8 cellular contexts compared by ENCODE assay signal in the genomic region with DNA sequence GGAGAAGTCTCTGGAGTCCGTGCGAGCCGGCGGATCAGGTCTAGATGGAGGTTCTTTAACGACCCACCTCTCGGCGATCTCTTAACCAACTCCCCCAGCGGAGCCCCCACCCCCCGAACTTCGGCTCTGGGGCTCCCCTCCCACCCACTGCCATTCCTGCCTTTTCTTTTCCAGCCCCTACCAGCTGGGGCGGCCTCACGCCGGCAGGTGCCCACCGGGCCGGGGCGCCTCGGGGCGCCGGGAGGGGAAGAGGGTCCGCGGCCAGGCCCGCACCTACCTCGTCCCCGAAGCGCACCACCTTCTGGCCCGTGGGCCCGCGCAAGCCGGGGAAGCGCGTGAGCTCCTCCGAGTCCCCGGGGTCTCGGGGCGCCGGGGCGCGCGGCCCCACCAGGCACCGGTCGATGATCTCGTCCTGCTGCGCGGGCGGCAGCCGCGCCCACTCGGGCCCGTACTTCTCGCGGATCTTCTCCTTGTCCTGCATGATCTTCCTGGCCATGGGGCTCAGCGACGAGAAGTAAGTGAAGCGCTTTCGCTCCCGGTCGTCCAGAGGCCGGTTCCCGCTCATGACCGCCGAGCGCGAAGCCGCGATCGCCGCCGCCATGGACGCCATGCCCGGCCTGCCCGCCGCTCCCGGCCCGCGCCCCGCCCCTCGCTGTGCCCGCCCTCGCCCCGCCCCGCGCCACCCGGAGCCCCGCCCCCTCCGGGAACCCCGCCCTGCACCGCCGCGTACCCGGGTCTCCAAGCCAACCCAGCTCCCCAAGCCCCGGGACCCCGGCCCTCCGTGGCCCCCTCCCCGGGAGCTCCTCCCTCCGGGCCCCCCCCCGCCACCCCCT. TPM values are rescaled to one million over a fixed set of nuclear protein-coding genes. Genes with fewer than 3 reads are reported as not detected.
DNase-seq lines count a peak whose midpoint lies in the region; ATAC-seq and TF ChIP-seq lines count a peak whose summit lies in the region.

A gene with protein sequence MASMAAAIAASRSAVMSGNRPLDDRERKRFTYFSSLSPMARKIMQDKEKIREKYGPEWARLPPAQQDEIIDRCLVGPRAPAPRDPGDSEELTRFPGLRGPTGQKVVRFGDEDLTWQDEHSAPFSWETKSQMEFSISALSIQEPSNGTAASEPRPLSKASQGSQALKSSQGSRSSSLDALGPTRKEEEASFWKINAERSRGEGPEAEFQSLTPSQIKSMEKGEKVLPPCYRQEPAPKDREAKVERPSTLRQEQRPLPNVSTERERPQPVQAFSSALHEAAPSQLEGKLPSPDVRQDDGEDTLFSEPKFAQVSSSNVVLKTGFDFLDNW (minus strand): TSS at position 619 of the 833 bp plus-strand sequence. CDS start 9 bp downstream, at position 610.

- no peak for TF ChIP-seq EP300 in sigmoid colon (IDR thresholded peaks at IDR 0.05)

- H3K79me2 ChIP-seq in DND-41 (ENCODE audit: insufficient read depth, low read length), result no peaks in the 10 kb centered on the region

- DNase-seq in DND-41 (peak; percentile 75), KBM-7 (peak; percentile 55), T-helper 2 cell (peak; percentile 51 to 68 (median 59)), ascending aorta (ENCODE audit: low spot score in 2 of 2) (peak in 1 of 2 donors; percentile 82), hippocampal formation (lab: John Stamatoyannopoulos, UW) (peak; percentile 58 to 86), sigmoid colon (peak; percentile 82), cortex of kidney (lab: John Stamatoyannopoulos, UW) (no peak)

- H3K27me3 ChIP-seq in DND-41 (ENCODE audit: insufficient read depth, low read length, poor library complexity), result peaks cover 15% of the 10 kb centered on the region
- no peaks in the 10 kb centered on the region for H3K27me3 ChIP-seq in ascending aorta
- H3K27me3 ChIP-seq in sigmoid colon, result no peaks in the 10 kb centered on the region

- H3K4me1 ChIP-seq in DND-41 (ENCODE audit: insufficient read depth, low read length), result peaks cover 23% of the 10 kb centered on the region
- peaks cover 9 to 29% of the 10 kb centered on the region in 2 donors for H3K4me1 ChIP-seq in ascending aorta
- H3K4me1 ChIP-seq in sigmoid colon, result peaks cover 0 to 54% (median 49%) of the 10 kb centered on the region in 4 donors

- TF ChIP-seq CTCF in DND-41 (IDR thresholded peaks at IDR 0.05; ENCODE audit: borderline replicate concordance, extremely low read depth, low read length, poor library complexity, severe bottlenecking) (no peak), ascending aorta (IDR thresholded peaks at IDR 0.05) (no peak), sigmoid colon (IDR thresholded peaks at IDR 0.05) (no peak)

- intact Hi-C loops in ascending aorta (cut with DNase I), result loop anchor here (1.0 to 10.0 kb wide), 6 partner anchors 19 to 657 kb away; a partner anchor contains a TSS
- intact Hi-C loops in sigmoid colon (cut with DNase I), result loop anchor here (5.0 kb wide), 3 partner anchors 39 to 659 kb away; a partner anchor contains a TSS

- H3K9me3 ChIP-seq in DND-41 (ENCODE audit: insufficient read depth, low read length, severe bottlenecking), result no peaks in the 10 kb centered on the region
- no peaks in the 10 kb centered on the region for H3K9me3 ChIP-seq in ascending aorta
- no peaks in the 10 kb centered on the region for H3K9me3 ChIP-seq in sigmoid colon

- H3K36me3 ChIP-seq in DND-41 (ENCODE audit: insufficient read depth, low read length) (no peaks in the 10 kb centered on the region), ascending aorta (no peaks in the 10 kb centered on the region), sigmoid colon (no peaks in the 10 kb centered on the region)

- H3K27ac ChIP-seq in DND-41 (ENCODE audit: low read length), result peak within 1 kb of the TSS; percentile 55; the same call in 1 of the 2 replicates
- peak within 1 kb of the TSS; percentile 96 to 99 for H3K27ac ChIP-seq in ascending aorta
- H3K27ac ChIP-seq in sigmoid colon, result peak within 1 kb of the TSS; percentile 90 to 95 (median 93)

- peak; percentile 90 for ATAC-seq in DND-41 (ENCODE audit: insufficient read depth, low read depth)
- ATAC-seq in GM21619 (IDR thresholded peaks at IDR 0.05; ENCODE audit: unreplicated experiment), result peak; percentile 88

- in situ Hi-C loops in KBM-7 (cut with MboI; ENCODE audit: low pct_unique_long_range_greater_than_20kb, low sequenced_read_pairs), result no loop called here

- H3K4me2 ChIP-seq in DND-41 (ENCODE audit: insufficient read depth, low read length), result peak within 1 kb of the TSS; percentile 82

- 0 out of 2 replicates have a peak, but pooled peaks cover 6% of the 10 kb centered on the region for H4K20me1 ChIP-seq in DND-41 (ENCODE audit: insufficient read depth, low read length)

- H3K4me3 ChIP-seq in DND-41 (ENCODE audit: low read depth in 1 of 2, low read length in 2 of 2) (peak within 1 kb of the TSS; percentile 89 to 94), ascending aorta (peak within 1 kb of the TSS; percentile 94 to 98), sigmoid colon (peak within 1 kb of the TSS; percentile 90 to 96 (median 92))

- 1% methylated on average over 96 of the region's 96 CpGs for WGBS in sigmoid colon, 2 donors

- peak; percentile 28 to 32 for TF ChIP-seq POLR2A in sigmoid colon (IDR thresholded peaks at IDR 0.05)

- peak within 1 kb of the TSS; percentile 84 for H3K9ac ChIP-seq in DND-41 (ENCODE audit: low read depth, low read length)

- peak within 1 kb of the TSS; percentile 95 for H2AFZ ChIP-seq in DND-41 (ENCODE audit: low read depth, low read length)

RNA-seq across cellular contexts. Expression of the gene that starts here (rescaled TPM):
- total RNA-seq in ascending aorta (225 TPM), sigmoid colon (10 to 100 TPM; 42.1 to 63.5 (median 55.5) TPM)
- 10 to 100 TPM in 1 of 3 donors, 1 to 10 TPM in 2; 4.9 to 11.7 (median 6.6) TPM for polyA plus RNA-seq in sigmoid colon
